Comparison of ENCODE assay signal across 27 cellular contexts in genomic region chr17:46915596-46915995, GRCh38.
"Had no signal": no experiment of that assay in that cellular context is flagged by ENCODE, and none has a peak within 500 bp of the region (broad histone marks: within the 10 kb centered on the region; RNA-seq: fewer than 3 reads in every experiment).

No MANE protein-coding gene starts in this region.

- H3K9me3 Mint-ChIP-seq: activated CD4-positive, alpha-beta memory T cell treated with anti-CD3 and anti-CD28 coated beads, Interleukin-2, amount 10 ng/mL, durations not matched to agents 7 days and 5 days; activated T-cell treated with anti-CD3 and anti-CD28 coated beads, Interleukin-2, amount 50 U/mL, for 4 hours; activated T-helper 17 cell treated with anti-CD3 and anti-CD28 coated beads, Interleukin-2, amount 50 U/mL, for 72 hours; dendritic cell treated with granulocyte-macrophage colony-stimulating factor and Interleukin-4, amounts not matched to agents 40 ng/mL and 50 ng/mL, for 4 days; endodermal cell; natural killer cell treated with Interleukin-12 subunit alpha and Interleukin-12 subunit beta and Interleukin-15 and Interleukin-18, amount 100 ng/mL, for 72 hours; T-helper 2 cell treated with Interferon-gamma antibody and Interleukin-4, amounts not matched to agents 5 μg/mL and 100 μg/mL, for 36 hours; type B pancreatic cell had no signal

- H3K27ac ChIP-seq: brain microvascular endothelial cell, esophagus squamous epithelium, left lung, lower lobe of right lung, spleen, testis, vagina had no signal

- DNase-seq: activated CD4-positive, alpha-beta memory T cell treated with anti-CD3 and anti-CD28 coated beads, Interleukin-2, amount 10 ng/mL, durations not matched to agents 7 days and 5 days; activated CD4-positive, alpha-beta T cell treated with anti-CD3 and anti-CD28 coated beads for 48 hours; activated gamma-delta T cell treated with Interleukin-2 at 50 U/mL for 16 hours; activated naive CD4-positive, alpha-beta T cell treated with anti-CD3 and anti-CD28 coated beads, Interleukin-2, amount 50 U/mL, for 16 hours; activated T-cell treated with anti-CD3 and anti-CD28 coated beads, Interleukin-2, amount 50 U/mL, for 4 hours; amniotic stem cell; brain microvascular endothelial cell; caudate nucleus; endodermal cell; esophagus squamous epithelium; glutamatergic neuron; left lung; lower lobe of right lung; mesendoderm; mucosa of descending colon; posterior cingulate gyrus; right cardiac atrium; spleen; stimulated activated naive CD4-positive, alpha-beta T cell treated with Interleukin-2 at 50 U/mL for 16 hours; T-helper 1 cell; testis had no signal

- H3K9me3 ChIP-seq: esophagus squamous epithelium, left lung, lower lobe of right lung, mucosa of descending colon, spleen, testis, vagina had no signal

- H3K4me1 Mint-ChIP-seq: activated CD4-positive, alpha-beta memory T cell treated with anti-CD3 and anti-CD28 coated beads, Interleukin-2, amount 10 ng/mL, durations not matched to agents 7 days and 5 days; activated T-helper 17 cell treated with anti-CD3 and anti-CD28 coated beads, Interleukin-2, amount 50 U/mL, for 72 hours; endodermal cell had no signal

- H3K36me3 Mint-ChIP-seq: natural killer cell treated with Interleukin-12 subunit alpha and Interleukin-12 subunit beta and Interleukin-15 and Interleukin-18, amount 100 ng/mL, for 72 hours; type B pancreatic cell had no signal

- H3K4me1 ChIP-seq: esophagus squamous epithelium, left lung, lower lobe of right lung, spleen, testis, vagina had no signal

- H3K4me3 ChIP-seq: esophagus squamous epithelium, left lung, lower lobe of right lung, mucosa of descending colon, spleen, testis, vagina had no signal

- ATAC-seq: activated T-cell treated with anti-CD3 and anti-CD28 coated beads, Interleukin-2, amount 50 U/mL, for 4 hours; activated T-helper 17 cell treated with anti-CD3 and anti-CD28 coated beads, Interleukin-2, amount 50 U/mL, for 72 hours; left lung; lower lobe of right lung; mucosa of descending colon; natural killer cell treated with Interleukin-12 subunit alpha and Interleukin-12 subunit beta and Interleukin-15 and Interleukin-18, amount 100 ng/mL, for 72 hours; right cardiac atrium had no signal

- H3K27me3 ChIP-seq: left lung, spleen, testis, vagina had no signal

- H3K27ac Mint-ChIP-seq: activated CD4-positive, alpha-beta memory T cell treated with anti-CD3 and anti-CD28 coated beads, Interleukin-2, amount 10 ng/mL, durations not matched to agents 7 days and 5 days; activated T-helper 17 cell treated with anti-CD3 and anti-CD28 coated beads, Interleukin-2, amount 50 U/mL, for 72 hours; dendritic cell treated with granulocyte-macrophage colony-stimulating factor and Interleukin-4, amounts not matched to agents 40 ng/mL and 50 ng/mL, for 4 days; endodermal cell; natural killer cell treated with Interleukin-12 subunit alpha and Interleukin-12 subunit beta and Interleukin-15 and Interleukin-18, amount 100 ng/mL, for 72 hours; T-helper 2 cell treated with Interferon-gamma antibody and Interleukin-4, amounts not matched to agents 5 μg/mL and 100 μg/mL, for 36 hours; type B pancreatic cell had no signal

- H3K36me3 ChIP-seq: brain microvascular endothelial cell, esophagus squamous epithelium, left lung, lower lobe of right lung, spleen, vagina had no signal

- H3K4me3 Mint-ChIP-seq: activated CD4-positive, alpha-beta memory T cell treated with anti-CD3 and anti-CD28 coated beads, Interleukin-2, amount 10 ng/mL, durations not matched to agents 7 days and 5 days; activated T-cell treated with anti-CD3 and anti-CD28 coated beads, Interleukin-2, amount 50 U/mL, for 4 hours; activated T-helper 17 cell treated with anti-CD3 and anti-CD28 coated beads, Interleukin-2, amount 50 U/mL, for 72 hours; dendritic cell treated with granulocyte-macrophage colony-stimulating factor and Interleukin-4, amounts not matched to agents 40 ng/mL and 50 ng/mL, for 4 days; endodermal cell; natural killer cell treated with Interleukin-12 subunit alpha and Interleukin-12 subunit beta and Interleukin-15 and Interleukin-18, amount 100 ng/mL, for 72 hours; T-helper 2 cell treated with Interferon-gamma antibody and Interleukin-4, amounts not matched to agents 5 μg/mL and 100 μg/mL, for 36 hours; type B pancreatic cell had no signal
